In genomic region chrX:78063687-78064086, GRCh38 we compare ENCODE assay signal across 2 cellular contexts.
TF ChIP-seq lines count a peak whose summit lies in the region.

No MANE protein-coding gene starts in this region.

TF ChIP-seq in A549, 52 proteins besides CTCF, POLR2A, EP300 and RAD21 (continued from another document):
- TF ChIP-seq ATOH8 (CRISPR knock-in tag; IDR thresholded peaks at IDR 0.05; ENCODE audit: low read depth): no peak
- no peak for TF ChIP-seq FOXS1 (CRISPR knock-in tag; IDR thresholded peaks at IDR 0.05)
- TF ChIP-seq CEBPB (IDR thresholded peaks at IDR 0.05): no peak
- no peak for TF ChIP-seq FOSL2 (IDR thresholded peaks at IDR 0.05)
- no peak for TF ChIP-seq FOSL2 (CRISPR knock-in tag; IDR thresholded peaks at IDR 0.05)
- no peak for TF ChIP-seq SMC3 (IDR thresholded peaks at IDR 0.05)
- TF ChIP-seq CHD4 (IDR thresholded peaks at IDR 0.05; ENCODE audit: borderline replicate concordance): no peak
- TF ChIP-seq CBX2 (IDR thresholded peaks at IDR 0.05; ENCODE audit: borderline replicate concordance, low read depth): no peak
- no peak for TF ChIP-seq HOXA7 (CRISPR knock-in tag; IDR thresholded peaks at IDR 0.05)
TF ChIP-seq in A549: peak in this region for 0.

TF ChIP-seq in SK-N-SH, 30 proteins besides CTCF, POLR2A, EP300 and RAD21 (continued from another document):
- no peak for TF ChIP-seq REST (IDR thresholded peaks at IDR 0.05; ENCODE audit: low read depth, low read length)
